Comparison of ENCODE assay signal across 8 cellular contexts in the genomic region with DNA sequence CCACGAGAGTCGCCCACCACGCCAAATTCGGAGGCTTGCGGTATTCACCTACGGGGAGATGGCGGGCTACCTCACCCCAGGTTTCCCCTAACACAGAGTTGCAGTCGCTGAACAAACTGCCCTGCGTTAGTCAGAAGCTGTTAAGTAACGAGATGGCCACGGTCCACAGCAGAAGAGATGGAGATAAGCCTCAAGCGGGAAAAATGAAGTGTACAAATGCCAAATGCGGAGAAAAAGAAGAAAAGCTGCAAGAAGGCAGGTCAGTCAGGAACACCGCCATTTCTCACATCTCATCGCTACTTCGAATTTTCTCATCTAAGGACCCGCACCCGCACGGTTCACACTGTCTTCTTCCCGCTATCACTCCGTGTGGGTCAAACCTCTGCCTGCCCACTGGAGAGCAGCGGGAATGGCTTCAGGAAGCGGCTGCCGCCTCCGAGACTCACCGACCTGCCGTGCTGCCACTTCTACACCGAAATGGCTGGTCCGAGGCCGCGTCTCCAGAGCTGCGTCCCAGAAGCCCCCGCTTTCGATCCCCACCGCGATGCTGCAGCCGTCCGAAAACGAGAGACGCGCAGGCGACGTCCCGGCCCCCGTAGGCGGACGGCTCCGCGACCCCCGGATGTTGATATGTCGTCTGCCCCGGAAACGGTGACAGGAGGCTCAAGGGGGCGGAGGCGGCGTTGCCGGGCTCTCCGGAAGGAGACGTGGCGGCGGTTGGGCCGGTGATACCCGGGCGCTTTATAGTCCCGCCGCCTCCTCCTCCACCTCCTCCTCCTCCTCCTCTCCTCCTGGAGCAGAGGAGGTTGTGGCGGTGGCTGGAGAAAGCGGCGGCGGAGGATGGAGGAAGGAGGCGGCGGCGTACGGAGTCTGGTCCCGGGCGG. TPM values are rescaled to one million over a fixed set of nuclear protein-coding genes. Genes with fewer than 3 reads are reported as not detected.
A peak's percentile ranks its signal among the peaks of the same experiment; 100 is the strongest.
DNase-seq lines count a peak whose midpoint lies in the region; ATAC-seq and TF ChIP-seq lines count a peak whose summit lies in the region.

A gene with protein sequence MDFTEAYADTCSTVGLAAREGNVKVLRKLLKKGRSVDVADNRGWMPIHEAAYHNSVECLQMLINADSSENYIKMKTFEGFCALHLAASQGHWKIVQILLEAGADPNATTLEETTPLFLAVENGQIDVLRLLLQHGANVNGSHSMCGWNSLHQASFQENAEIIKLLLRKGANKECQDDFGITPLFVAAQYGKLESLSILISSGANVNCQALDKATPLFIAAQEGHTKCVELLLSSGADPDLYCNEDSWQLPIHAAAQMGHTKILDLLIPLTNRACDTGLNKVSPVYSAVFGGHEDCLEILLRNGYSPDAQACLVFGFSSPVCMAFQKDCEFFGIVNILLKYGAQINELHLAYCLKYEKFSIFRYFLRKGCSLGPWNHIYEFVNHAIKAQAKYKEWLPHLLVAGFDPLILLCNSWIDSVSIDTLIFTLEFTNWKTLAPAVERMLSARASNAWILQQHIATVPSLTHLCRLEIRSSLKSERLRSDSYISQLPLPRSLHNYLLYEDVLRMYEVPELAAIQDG (minus strand): TSS at position 583 of the 884 bp plus-strand sequence. CDS start 21,381 bp downstream, outside the sequence.
A gene with protein sequence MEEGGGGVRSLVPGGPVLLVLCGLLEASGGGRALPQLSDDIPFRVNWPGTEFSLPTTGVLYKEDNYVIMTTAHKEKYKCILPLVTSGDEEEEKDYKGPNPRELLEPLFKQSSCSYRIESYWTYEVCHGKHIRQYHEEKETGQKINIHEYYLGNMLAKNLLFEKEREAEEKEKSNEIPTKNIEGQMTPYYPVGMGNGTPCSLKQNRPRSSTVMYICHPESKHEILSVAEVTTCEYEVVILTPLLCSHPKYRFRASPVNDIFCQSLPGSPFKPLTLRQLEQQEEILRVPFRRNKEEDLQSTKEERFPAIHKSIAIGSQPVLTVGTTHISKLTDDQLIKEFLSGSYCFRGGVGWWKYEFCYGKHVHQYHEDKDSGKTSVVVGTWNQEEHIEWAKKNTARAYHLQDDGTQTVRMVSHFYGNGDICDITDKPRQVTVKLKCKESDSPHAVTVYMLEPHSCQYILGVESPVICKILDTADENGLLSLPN (plus strand): TSS at position 674 of the 884 bp plus-strand sequence. CDS start 167 bp downstream, at position 841.

- H3K27me3 Mint-ChIP-seq in GM23338 (ENCODE audit: insufficient read depth, low read depth, poor library complexity) = peaks cover 8% of the 10 kb centered on the region
- no peaks in the 10 kb centered on the region for H3K27me3 Mint-ChIP-seq in activated T-helper 17 cell treated with anti-CD3 and anti-CD28 coated beads, Interleukin-2, amount 50 U/mL, for 72 hours
- no peaks in the 10 kb centered on the region for H3K27me3 Mint-ChIP-seq in naive thymus-derived CD8-positive, alpha-beta T cell

- H3K9me3 Mint-ChIP-seq in GM23338 = peaks cover 2% of the 10 kb centered on the region; the same call in 2 of the 3 replicates
- no peaks in the 10 kb centered on the region for H3K9me3 Mint-ChIP-seq in activated T-helper 17 cell treated with anti-CD3 and anti-CD28 coated beads, Interleukin-2, amount 50 U/mL, for 72 hours
- H3K9me3 Mint-ChIP-seq in naive thymus-derived CD8-positive, alpha-beta T cell = no peaks in the 10 kb centered on the region

- H3K4me1 Mint-ChIP-seq in GM23338 = peaks cover 35% of the 10 kb centered on the region
- H3K4me1 Mint-ChIP-seq in activated T-helper 17 cell treated with anti-CD3 and anti-CD28 coated beads, Interleukin-2, amount 50 U/mL, for 72 hours = peaks cover 14% of the 10 kb centered on the region
- H3K4me1 Mint-ChIP-seq in naive thymus-derived CD8-positive, alpha-beta T cell = peaks cover 23 to 71% (median 55%) of the 10 kb centered on the region in 4 donors

- H3F3A ChIP-seq in DOHH2 (ENCODE audit: control insufficient read depth, insufficient read depth) (peaks cover 4% of the 10 kb centered on the region), GM23338 (replicated peaks; ENCODE audit: low read depth) (peaks cover 5% of the 10 kb centered on the region; the same call in 1 of the 2 replicates)

- peak within 1 kb of the TSS; percentile 96 for H3K4me3 ChIP-seq in DOHH2 (ENCODE audit: low read length)
- peak within 1 kb of the TSS; percentile 96 for H3K4me3 ChIP-seq in GM23338
- peak within 1 kb of the TSS; percentile 92 for H3K4me3 ChIP-seq in fibroblast of mammary gland (ENCODE audit: control insufficient read depth, low read depth, low read length)

- H2AFZ ChIP-seq in GM23338 = peak within 1 kb of the TSS; percentile 93

- peak; percentile 92 for ATAC-seq in GM23338
- peak; percentile 93 for ATAC-seq in activated T-helper 17 cell treated with anti-CD3 and anti-CD28 coated beads, Interleukin-2, amount 50 U/mL, for 72 hours (replicated peaks)
- ATAC-seq in naive thymus-derived CD8-positive, alpha-beta T cell = peak; percentile 88 to 92

- POLR2A ChIA-PET in RWPE1 (lab: Yijun Ruan, JAX; ENCODE audit: low non-redundant PET) = no interaction called here
- POLR2A ChIA-PET in naive thymus-derived CD8-positive, alpha-beta T cell (lab: Charles Lee) = interaction anchor here (0.5 to 2.0 kb wide), 5 partner anchors 10 to 1170 kb away, joined by 3 to 34 read pairs (median 4); a partner anchor contains a TSS

- peak within 1 kb of the TSS; percentile 99 for H3K27ac Mint-ChIP-seq in GM23338
- peak within 1 kb of the TSS; percentile 92 for H3K27ac Mint-ChIP-seq in activated T-helper 17 cell treated with anti-CD3 and anti-CD28 coated beads, Interleukin-2, amount 50 U/mL, for 72 hours
- H3K27ac Mint-ChIP-seq in naive thymus-derived CD8-positive, alpha-beta T cell = peak within 1 kb of the TSS; percentile 91 to 99 (median 96)

- peaks cover 33% of the 10 kb centered on the region for H3K4me1 ChIP-seq in DOHH2 (ENCODE audit: control insufficient read depth, low read length)
- H3K4me1 ChIP-seq in GM23338 (ENCODE audit: insufficient read depth) = peaks cover 28% of the 10 kb centered on the region

- H3K36me3 ChIP-seq in DOHH2 (ENCODE audit: control insufficient read depth, low read length) = peaks cover 41% of the 10 kb centered on the region
- 0 out of 2 replicates have a peak, but pooled peaks cover 2% of the 10 kb centered on the region for H3K36me3 ChIP-seq in GM23338 (ENCODE audit: insufficient read depth)

- peak within 1 kb of the TSS; percentile 95 for H3K4me3 Mint-ChIP-seq in GM23338
- H3K4me3 Mint-ChIP-seq in activated T-helper 17 cell treated with anti-CD3 and anti-CD28 coated beads, Interleukin-2, amount 50 U/mL, for 72 hours = peak within 1 kb of the TSS; percentile 93
- peak within 1 kb of the TSS; percentile 90 to 99 (median 96) for H3K4me3 Mint-ChIP-seq in naive thymus-derived CD8-positive, alpha-beta T cell

- H3K4me2 ChIP-seq in DOHH2 (ENCODE audit: low read length) (peak within 1 kb of the TSS; percentile 98), GM23338 (peak within 1 kb of the TSS; percentile 99)

- H3K27ac ChIP-seq in DOHH2 (ENCODE audit: low read depth, low read length) (peak within 1 kb of the TSS; percentile 68), GM23338 (ENCODE audit: low read depth) (peak within 1 kb of the TSS; percentile 99), RWPE1 (peak within 1 kb of the TSS; percentile 89)

- DNase-seq in GM23338 (ENCODE audit: low spot score) (peak; percentile 97), Kasumi-1 (lab: John Stamatoyannopoulos, UW) (peak; percentile 92 to 94), RWPE1 (ENCODE audit: low spot score) (peak; percentile 58), fibroblast of mammary gland (ENCODE audit: low read depth) (peak; percentile 80)
- peak; percentile 78 to 94 (median 88) for DNase-seq in naive thymus-derived CD8-positive, alpha-beta T cell
- DNase-seq in stimulated activated naive CD4-positive, alpha-beta T cell (lab: John Stamatoyannopoulos, UW) = peak; percentile 77 to 83 (median 82)

- peaks cover 3% of the 10 kb centered on the region; the same call in 1 of the 2 replicates for H4K20me1 ChIP-seq in DOHH2 (ENCODE audit: control insufficient read depth, insufficient read depth, low read depth, low read length)
- H4K20me1 ChIP-seq in GM23338 (replicated peaks; ENCODE audit: insufficient read depth) = peaks cover 11% of the 10 kb centered on the region; the same call in 1 of the 2 replicates

- TF ChIP-seq CTCF in DOHH2 (IDR thresholded peaks at IDR 0.05; ENCODE audit: low read depth, low read length, poor library complexity, severe bottlenecking) (no peak), GM23338 (conservative IDR thresholded peaks at IDR 0.05; ENCODE audit: low read depth in 2 of 2) (no peak), RWPE1 (conservative IDR thresholded peaks at IDR 0.05; ENCODE audit: low read depth) (no peak), fibroblast of mammary gland (conservative IDR thresholded peaks at IDR 0.05; ENCODE audit: control insufficient read depth, insufficient read depth, low read depth, low read length) (no peak)

- H3K9me3 ChIP-seq in DOHH2 (ENCODE audit: control insufficient read depth, insufficient read depth, low read length) = no peaks in the 10 kb centered on the region

- CTCF ChIA-PET in RWPE1 (lab: Yijun Ruan, JAX) = no interaction called here

- H3K79me2 ChIP-seq in DOHH2 (ENCODE audit: control insufficient read depth, low read length) (peaks cover 99% of the 10 kb centered on the region), GM23338 (replicated peaks; ENCODE audit: insufficient read depth) (peaks cover 93% of the 10 kb centered on the region)

- H3K36me3 Mint-ChIP-seq in GM23338 (ENCODE audit: low read depth) = peaks cover 8% of the 10 kb centered on the region
- peaks cover 35% of the 10 kb centered on the region for H3K36me3 Mint-ChIP-seq in activated T-helper 17 cell treated with anti-CD3 and anti-CD28 coated beads, Interleukin-2, amount 50 U/mL, for 72 hours (ENCODE audit: low read depth)
- H3K36me3 Mint-ChIP-seq in naive thymus-derived CD8-positive, alpha-beta T cell = peaks cover 0 to 17% (median 0%) of the 10 kb centered on the region in 3 donors

- H3K9me2 ChIP-seq in DOHH2 (replicated peaks; ENCODE audit: control insufficient read depth, low read length) (no peaks in the 10 kb centered on the region), GM23338 (ENCODE audit: insufficient read depth) (no peaks in the 10 kb centered on the region)

- H3K27me3 ChIP-seq in DOHH2 (ENCODE audit: control insufficient read depth, low read length) (no peaks in the 10 kb centered on the region), GM23338 (ENCODE audit: insufficient read depth) (no peaks in the 10 kb centered on the region)

RNA-seq across cellular contexts. Expression of the first gene that starts in this region (rescaled TPM):
- 28.9 and 30.5 TPM in 2 replicates for total RNA-seq in GM23338 (2014; rRNA removed; shearing (Covaris generic))
- polyA plus RNA-seq in GM23338 (2016; fragmentation: Nextera tagmentation; extraction: Ambion mirVana) = 20.1 and 22.4 TPM in 2 replicates
- total RNA-seq in activated T-helper 17 cell treated with anti-CD3 and anti-CD28 coated beads, Interleukin-2, amount 50 U/mL, for 72 hours = 10 to 100 TPM; 27.6 to 28.8 TPM
- 10 to 100 TPM; 34.5 to 39.8 TPM for total RNA-seq in naive thymus-derived CD8-positive, alpha-beta T cell
- polyA plus RNA-seq in naive thymus-derived CD8-positive, alpha-beta T cell = 10 to 100 TPM; 14.9 to 17.4 (median 16.4) TPM

RNA-seq across cellular contexts. Expression of the second gene that starts in this region (rescaled TPM):
- total RNA-seq in GM23338 (2014; rRNA removed; shearing (Covaris generic)) = 22.7 and 35.0 TPM in 2 replicates
- polyA plus RNA-seq in GM23338 (2016; fragmentation: Nextera tagmentation; extraction: Ambion mirVana) = 38.1 and 41.2 TPM in 2 replicates
- 10 to 100 TPM; 14.6 to 23.5 TPM for total RNA-seq in activated T-helper 17 cell treated with anti-CD3 and anti-CD28 coated beads, Interleukin-2, amount 50 U/mL, for 72 hours
- 10 to 100 TPM; 23.7 to 27.6 TPM for total RNA-seq in naive thymus-derived CD8-positive, alpha-beta T cell
- polyA plus RNA-seq in naive thymus-derived CD8-positive, alpha-beta T cell = 10 to 100 TPM; 24.7 to 32.5 (median 28.7) TPM

Comparison
In these comparisons a context has a peak if more than half of its experiments do, and no peak if none do; other contexts are left out.
1. Peak in every context shown above with its lines: DNase-seq, ATAC-seq, H3K4me3 ChIP-seq and H3K27ac ChIP-seq.